ENCODE assay signal across 27 cellular contexts in the genomic region with DNA sequence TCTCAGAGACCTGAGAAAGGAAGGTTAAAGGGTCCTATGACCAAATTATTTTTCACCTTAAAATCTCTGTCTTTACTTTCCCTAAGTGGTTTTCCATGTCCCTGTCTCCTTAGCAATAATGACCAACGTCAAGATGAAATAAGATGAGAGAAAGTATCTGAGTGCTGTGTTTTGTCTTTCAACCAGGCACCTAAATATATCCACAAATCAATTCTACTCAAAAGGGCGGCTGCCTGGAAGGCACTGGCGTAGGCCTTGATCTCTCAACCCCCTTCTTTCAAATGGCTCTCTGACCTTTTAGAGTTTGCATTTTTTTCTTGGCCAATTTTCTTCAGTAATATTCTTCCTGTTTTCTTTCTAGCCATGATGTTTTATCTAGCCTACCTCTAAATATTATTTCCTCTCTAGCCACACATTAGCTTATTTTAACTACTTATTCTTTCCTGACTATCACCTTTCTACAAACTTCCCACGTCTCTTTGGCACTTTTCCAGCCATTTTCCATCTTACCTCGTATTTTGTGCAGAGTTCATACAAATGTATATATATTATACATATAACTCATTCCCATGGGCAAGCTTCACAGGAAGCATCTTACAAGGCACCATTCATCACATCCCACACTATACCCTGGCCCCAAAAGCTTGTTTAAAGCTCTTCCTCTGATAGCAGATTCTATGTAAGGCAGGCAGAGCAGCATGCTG.
"Had no signal": no experiment of that assay in that cellular context is flagged by ENCODE, and none has a peak within 500 bp of the region (broad histone marks: within the 10 kb centered on the region; RNA-seq: fewer than 3 reads in every experiment).

No MANE protein-coding gene starts in this region.

- H3K4me1 ChIP-seq: pancreas, prostate gland, testis had no signal

- H3K4me3 ChIP-seq: lower lobe of right lung, pancreas, prostate gland, skin epidermis, stomach, testis, thyroid gland, transverse colon, upper lobe of left lung, vagina had no signal

- H3K9me3 ChIP-seq: lower lobe of right lung, pancreas, prostate gland, stomach, testis, thyroid gland, upper lobe of left lung, vagina had no signal

- H3K27me3 ChIP-seq: pancreas, stomach, testis, thyroid gland, transverse colon, upper lobe of left lung, vagina had no signal

- H3K27ac Mint-ChIP-seq: natural killer cell had no signal

- H3K4me3 Mint-ChIP-seq: immature natural killer cell; natural killer cell; stimulated activated naive B cell treated with anti-CD40 and anti-IgM and Interleukin-4, amounts not matched to agents 10 μg/mL and 1 μg/mL and 100 μg/mL, for 72 hours had no signal

- ATAC-seq: left colon; lower lobe of right lung; natural killer cell; pancreas; right cardiac atrium; sciatic nerve; stimulated activated naive B cell treated with anti-CD40 and anti-IgM and Interleukin-4, amounts not matched to agents 10 μg/mL and 1 μg/mL and 100 μg/mL, for 72 hours; stimulated activated naive CD8-positive, alpha-beta T cell treated with anti-CD3 and anti-CD28 coated beads, Interleukin-15, Interleukin-2, amounts not matched to agents 100 U/mL and 50 U/mL, for 24 hours had no signal

- H3K27ac ChIP-seq: lower lobe of right lung, pancreas, prostate gland, skin epidermis, stomach, testis, thyroid gland, transverse colon, upper lobe of left lung, vagina had no signal

- H3K36me3 Mint-ChIP-seq: natural killer cell had no signal

- H3K27me3 Mint-ChIP-seq: stimulated activated naive B cell treated with anti-CD40 and anti-IgM and Interleukin-4, amounts not matched to agents 10 μg/mL and 1 μg/mL and 100 μg/mL, for 72 hours had no signal

- H3K36me3 ChIP-seq: lower lobe of right lung, pancreas, prostate gland, stomach, thyroid gland, transverse colon, upper lobe of left lung, vagina had no signal

- FAIRE-seq: islet of Langerhans, kidney, pancreas had no signal

- DNase-seq: hypothalamus; immature natural killer cell; kidney; left colon; lower lobe of right lung; mammary epithelial cell; natural killer cell; pancreas; posterior cingulate gyrus; retina; right cardiac atrium; stimulated activated CD4-positive, alpha-beta T cell treated with anti-CD3 and anti-CD28 coated beads, Interleukin-12 subunit alpha, Interleukin-12 subunit beta, amount 100 ng/mL, for 4 hours; stimulated activated CD4-positive, alpha-beta T cell treated with anti-CD3 and anti-CD28 coated beads, Interleukin-15, amount 100 ng/mL, for 24 hours; stimulated activated CD4-positive, alpha-beta T cell treated with anti-CD3 and anti-CD28 coated beads, Interleukin-2, amount 100 ng/mL, for 24 hours; stimulated activated CD4-positive, alpha-beta T cell treated with anti-CD3 and anti-CD28 coated beads, Interleukin-4, amount 100 ng/mL, for 1 hour; stimulated activated naive B cell treated with anti-CD40 and anti-IgM and Interleukin-4, amounts not matched to agents 10 μg/mL and 1 μg/mL and 100 μg/mL, for 72 hours; stimulated activated naive CD8-positive, alpha-beta T cell treated with anti-CD3 and anti-CD28 coated beads, Interleukin-15, Interleukin-2, amounts not matched to agents 100 U/mL and 50 U/mL, for 24 hours; stomach; testis; thyroid gland; transverse colon; upper lobe of left lung had no signal
